Comparison of ENCODE assay signal across 26 cellular contexts in the genomic region with DNA sequence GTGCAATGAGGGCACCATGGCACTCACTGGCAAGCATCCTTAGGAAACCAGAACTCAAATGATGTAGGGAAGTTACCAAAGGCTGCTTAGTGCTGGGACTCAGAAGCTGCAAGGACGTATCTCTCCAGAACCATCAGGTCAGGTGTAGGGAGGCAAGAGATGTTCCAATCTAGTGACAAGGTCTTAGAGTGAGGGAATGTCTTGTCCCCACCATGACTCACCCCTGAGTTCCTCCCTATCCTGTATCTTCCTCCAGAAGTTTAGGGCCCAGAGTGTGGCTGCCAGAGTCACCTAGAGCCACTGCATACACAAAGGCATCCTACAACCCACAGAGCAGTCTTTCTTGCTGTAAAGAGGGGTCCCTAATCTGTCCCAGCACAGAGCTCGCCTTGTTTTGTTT.
"Had no signal": no experiment of that assay in that cellular context is flagged by ENCODE, and none has a peak within 500 bp of the region (broad histone marks: within the 10 kb centered on the region; RNA-seq: fewer than 3 reads in every experiment).

No MANE protein-coding gene starts in this region.

- H3K4me3 Mint-ChIP-seq: activated naive CD8-positive, alpha-beta T cell treated with anti-CD3 and anti-CD28 coated beads, Interleukin-2, amount 10 ng/mL, durations not matched to agents 7 days and 5 days; activated T-cell treated with anti-CD3 and anti-CD28 coated beads, Interleukin-2, amount 50 U/mL, for 4 hours; dendritic cell treated with granulocyte-macrophage colony-stimulating factor and Interleukin-4, amounts not matched to agents 40 ng/mL and 50 ng/mL, for 4 days; immature natural killer cell; nephron progenitor cell; stimulated activated naive B cell treated with anti-CD40 and anti-IgM and Interleukin-4, amounts not matched to agents 10 μg/mL and 1 μg/mL and 100 μg/mL, for 72 hours had no signal

- FAIRE-seq: endometrium had no signal

- ATAC-seq: activated T-cell treated with anti-CD3 and anti-CD28 coated beads, Interleukin-2, amount 50 U/mL, for 4 hours; left lobe of liver; lower lobe of right lung; mucosa of descending colon; stimulated activated naive B cell treated with anti-CD40 and anti-IgM and Interleukin-4, amounts not matched to agents 10 μg/mL and 1 μg/mL and 100 μg/mL, for 72 hours had no signal

- H3K4me2 ChIP-seq: hepatocyte had no signal

- H3K27me3 Mint-ChIP-seq: activated naive CD8-positive, alpha-beta T cell treated with anti-CD3 and anti-CD28 coated beads, Interleukin-2, amount 10 ng/mL, durations not matched to agents 7 days and 5 days; dendritic cell treated with granulocyte-macrophage colony-stimulating factor and Interleukin-4, amounts not matched to agents 40 ng/mL and 50 ng/mL, for 4 days; stimulated activated naive B cell treated with anti-CD40 and anti-IgM and Interleukin-4, amounts not matched to agents 10 μg/mL and 1 μg/mL and 100 μg/mL, for 72 hours had no signal

- H3K9me3 ChIP-seq: lower lobe of right lung, mucosa of descending colon, sigmoid colon, testis, uterus had no signal

- H3K9me3 Mint-ChIP-seq: activated naive CD8-positive, alpha-beta T cell treated with anti-CD3 and anti-CD28 coated beads, Interleukin-2, amount 10 ng/mL, durations not matched to agents 7 days and 5 days; activated T-cell treated with anti-CD3 and anti-CD28 coated beads, Interleukin-2, amount 50 U/mL, for 4 hours; activated T-helper 2 cell treated with anti-CD3 and anti-CD28 coated beads, Interferon-gamma antibody, Interleukin-2, Interleukin-4, amounts not matched to agents 10 μg/mL and 5 μg/mL and 100 μg/mL, durations not matched to agents 14 hours and 24 hours and 36 hours; dendritic cell treated with granulocyte-macrophage colony-stimulating factor and Interleukin-4, amounts not matched to agents 40 ng/mL and 50 ng/mL, for 4 days; immature natural killer cell; stimulated activated naive B cell treated with anti-CD40 and anti-IgM and Interleukin-4, amounts not matched to agents 10 μg/mL and 1 μg/mL and 100 μg/mL, for 72 hours had no signal

- H2AFZ ChIP-seq: hepatocyte had no signal

- DNase-seq: activated CD8-positive, alpha-beta memory T cell treated with anti-CD3 and anti-CD28 coated beads, Interleukin-2, amount 50 U/mL, for 48 hours; activated naive CD4-positive, alpha-beta T cell; activated naive CD8-positive, alpha-beta T cell treated with anti-CD3 and anti-CD28 coated beads, Interleukin-2, amount 10 ng/mL, durations not matched to agents 7 days and 5 days; activated T-cell treated with anti-CD3 and anti-CD28 coated beads, Interleukin-2, amount 50 U/mL, for 4 hours; amygdala; effector CD4-positive, alpha-beta T cell; erythroblast; foreskin fibroblast; immature natural killer cell; lower lobe of right lung; mesendoderm; mucosa of descending colon; nephron progenitor cell; occipital lobe; sigmoid colon; stimulated activated CD4-positive, alpha-beta T cell treated with anti-CD3 and anti-CD28 coated beads, Interleukin-2, amount 100 ng/mL, for 48 hours; stimulated activated CD8-positive, alpha-beta memory T cell treated with anti-CD3 and anti-CD28 coated beads, Interleukin-4, amount 100 ng/mL, for 48 hours; stimulated activated naive B cell treated with anti-CD40 and anti-IgM and Interleukin-4, amounts not matched to agents 10 μg/mL and 1 μg/mL and 100 μg/mL, for 72 hours; testis; trophoblast cell; uterus had no signal

- H3K4me3 ChIP-seq: hepatocyte, lower lobe of right lung, mucosa of descending colon, sigmoid colon, testis, uterus had no signal

- H3K27ac ChIP-seq: hepatocyte, lower lobe of right lung, sigmoid colon, testis, uterus had no signal

- H3K36me3 ChIP-seq: uterus had no signal

- H3K4me1 ChIP-seq: uterus had no signal

- H3K27ac Mint-ChIP-seq: activated naive CD8-positive, alpha-beta T cell treated with anti-CD3 and anti-CD28 coated beads, Interleukin-2, amount 10 ng/mL, durations not matched to agents 7 days and 5 days; activated T-helper 2 cell treated with anti-CD3 and anti-CD28 coated beads, Interferon-gamma antibody, Interleukin-2, Interleukin-4, amounts not matched to agents 10 μg/mL and 5 μg/mL and 100 μg/mL, durations not matched to agents 14 hours and 24 hours and 36 hours; dendritic cell treated with granulocyte-macrophage colony-stimulating factor and Interleukin-4, amounts not matched to agents 40 ng/mL and 50 ng/mL, for 4 days; nephron progenitor cell; stimulated activated naive B cell treated with anti-CD40 and anti-IgM and Interleukin-4, amounts not matched to agents 10 μg/mL and 1 μg/mL and 100 μg/mL, for 72 hours had no signal

- H3K27me3 ChIP-seq: hepatocyte, sigmoid colon, testis, uterus had no signal
